In genomic region chr1:211485480-211485857, GRCh38 we compare ENCODE assay signal across 23 cellular contexts. TPM values are rescaled to one million over a fixed set of nuclear protein-coding genes. Genes with fewer than 3 reads are reported as not detected.
"Had no signal": no experiment of that assay in that cellular context is flagged by ENCODE, and none has a peak within 500 bp of the region (broad histone marks: within the 10 kb centered on the region; RNA-seq: fewer than 3 reads in every experiment).

No MANE protein-coding gene starts in this region.

- H3K27ac ChIP-seq: body of pancreas, esophagus muscularis mucosa, psoas muscle, tibial artery, uterus had no signal

- H3K27me3 ChIP-seq: body of pancreas, esophagus muscularis mucosa, uterus had no signal

- H3K4me1 ChIP-seq: body of pancreas, esophagus muscularis mucosa, psoas muscle, uterus had no signal

- H3K9me3 ChIP-seq: body of pancreas, esophagus muscularis mucosa, psoas muscle, tibial artery, uterus had no signal

- H3K36me3 ChIP-seq: esophagus muscularis mucosa, tibial artery, uterus had no signal

- DNase-seq: activated CD4-positive, alpha-beta T cell treated with anti-CD3 and anti-CD28 coated beads for 1 hour; activated CD4-positive, alpha-beta T cell treated with anti-CD3 and anti-CD28 coated beads, Interleukin-2, amount 50 U/mL, for 4 hours; activated gamma-delta T cell treated with Interleukin-2 at 50 U/mL for 16 hours; activated T-cell treated with anti-CD3 and anti-CD28 coated beads, Interleukin-2, amount 50 U/mL, for 48 hours; amniotic stem cell; body of pancreas; cortex of kidney; effector CD4-positive, alpha-beta T cell; hypothalamus; kidney; mesenchymal stem cell; nephron progenitor cell; psoas muscle; stimulated activated CD4-positive, alpha-beta T cell treated with anti-CD3 and anti-CD28 coated beads, Interleukin-12 subunit alpha, Interleukin-12 subunit beta, amount 100 ng/mL, for 4 hours; stimulated activated CD4-positive, alpha-beta T cell treated with anti-CD3 and anti-CD28 coated beads, Interleukin-2, amount 100 ng/mL, for 48 hours; stimulated activated naive B cell treated with anti-CD40 and anti-IgM and Interleukin-4, amounts not matched to agents 10 μg/mL and 1 μg/mL and 100 μg/mL, for 72 hours; uterus had no signal

- H3K4me3 ChIP-seq: body of pancreas, esophagus muscularis mucosa, psoas muscle, tibial artery, uterus had no signal

- ATAC-seq: body of pancreas; psoas muscle; sciatic nerve; stimulated activated naive B cell treated with anti-CD40 and anti-IgM and Interleukin-4, amounts not matched to agents 10 μg/mL and 1 μg/mL and 100 μg/mL, for 72 hours had no signal

RNA-seq across cellular contexts. Expression of gene RD3, which starts 6.5 kb away (rescaled TPM):
- total RNA-seq: body of pancreas; liver; osteoblast; psoas muscle; sciatic nerve; T-helper 1 cell treated with Interleukin-12 subunit alpha and Interleukin-12 subunit beta and Interleukin-4 antibody, amounts not matched to agents 30 ng/mL and 1 ng/mL, for 36 hours had no signal
- polyA plus RNA-seq: liver had no signal
